9 cellular contexts compared by ENCODE assay signal in genomic region chr15:28955160-28955502, GRCh38.
DNase-seq lines count a peak whose midpoint lies in the region; ATAC-seq and TF ChIP-seq lines count a peak whose summit lies in the region.
"Had no signal": no experiment of that assay in that cellular context is flagged by ENCODE, and none has a peak within 500 bp of the region (broad histone marks: within the 10 kb centered on the region; RNA-seq: fewer than 3 reads in every experiment).

No MANE protein-coding gene starts in this region.

- no peak overlapping the region for H3K4me3 ChIP-seq in RWPE2 (ENCODE audit: severe bottlenecking)
- H3K4me3 ChIP-seq: SK-N-MC had no signal

- H3K27ac ChIP-seq in RWPE2 (ENCODE audit: poor library complexity, severe bottlenecking): no peak overlapping the region
- H3K27ac ChIP-seq: SK-N-MC had no signal

- H3K9me3 Mint-ChIP-seq in glutamatergic neuron (ENCODE audit: unreplicated experiment): peaks cover 12% of the 10 kb centered on the region
- no peaks in the 10 kb centered on the region for H3K9me3 Mint-ChIP-seq in activated T-helper 1 cell treated with anti-CD3 and anti-CD28 coated beads, Interleukin-12 subunit alpha, Interleukin-12 subunit beta, Interleukin-2, Interleukin-4 antibody, amounts not matched to agents 30 ng/mL and 10 ng/mL and 1 ng/mL, durations not matched to agents 14 hours and 24 hours and 36 hours

- intact Hi-C loops in activated T-helper 1 cell treated with anti-CD3 and anti-CD28 coated beads, Interleukin-12 subunit alpha, Interleukin-12 subunit beta, Interleukin-2, Interleukin-4 antibody, amounts not matched to agents 30 ng/mL and 10 ng/mL and 1 ng/mL, durations not matched to agents 14 hours and 24 hours and 36 hours (cut with micrococcal nuclease): no loop called here

- TF ChIP-seq CTCF in RWPE2 (IDR thresholded peaks at IDR 0.05; ENCODE audit: poor library complexity, severe bottlenecking): no peak
- TF ChIP-seq CTCF in glutamatergic neuron (IDR thresholded peaks at IDR 0.05; ENCODE audit: partially characterized antibody, unreplicated experiment): no peak

- H3K36me3 Mint-ChIP-seq in glutamatergic neuron (ENCODE audit: unreplicated experiment): no peaks in the 10 kb centered on the region
- H3K36me3 Mint-ChIP-seq in activated T-helper 1 cell treated with anti-CD3 and anti-CD28 coated beads, Interleukin-12 subunit alpha, Interleukin-12 subunit beta, Interleukin-2, Interleukin-4 antibody, amounts not matched to agents 30 ng/mL and 10 ng/mL and 1 ng/mL, durations not matched to agents 14 hours and 24 hours and 36 hours (ENCODE audit: low read depth): no peaks in the 10 kb centered on the region

- H3K4me3 Mint-ChIP-seq in glutamatergic neuron (ENCODE audit: unreplicated experiment): no peak overlapping the region
- no peak overlapping the region for H3K4me3 Mint-ChIP-seq in activated T-helper 1 cell treated with anti-CD3 and anti-CD28 coated beads, Interleukin-12 subunit alpha, Interleukin-12 subunit beta, Interleukin-2, Interleukin-4 antibody, amounts not matched to agents 30 ng/mL and 10 ng/mL and 1 ng/mL, durations not matched to agents 14 hours and 24 hours and 36 hours

- peak; percentile 52 for DNase-seq in DMS79 treated with DMSO at 0.1 percent for 48 hours (lab: John Stamatoyannopoulos, UW)
- DNase-seq in RWPE2 (ENCODE audit: low spot score): no peak
- DNase-seq in glutamatergic neuron: no peak
- no peak for DNase-seq in GM19240 (ENCODE audit: insufficient read length, low spot score)
- DNase-seq in activated T-helper 1 cell treated with anti-CD3 and anti-CD28 coated beads, Interleukin-12 subunit alpha, Interleukin-12 subunit beta, Interleukin-2, Interleukin-4 antibody, amounts not matched to agents 30 ng/mL and 10 ng/mL and 1 ng/mL, durations not matched to agents 14 hours and 24 hours and 36 hours (ENCODE audit: low spot score): no peak
- no peak for DNase-seq in nucleus accumbens (lab: John Stamatoyannopoulos, UW)
- no peak for DNase-seq in pons (ENCODE audit: low spot score)

- H3K4me1 Mint-ChIP-seq in glutamatergic neuron (ENCODE audit: low read depth, unreplicated experiment): peaks cover 44% of the 10 kb centered on the region
- peaks cover 11% of the 10 kb centered on the region for H3K4me1 Mint-ChIP-seq in activated T-helper 1 cell treated with anti-CD3 and anti-CD28 coated beads, Interleukin-12 subunit alpha, Interleukin-12 subunit beta, Interleukin-2, Interleukin-4 antibody, amounts not matched to agents 30 ng/mL and 10 ng/mL and 1 ng/mL, durations not matched to agents 14 hours and 24 hours and 36 hours (ENCODE audit: low read depth)

- no peaks in the 10 kb centered on the region for H3K27me3 ChIP-seq in RWPE2 (ENCODE audit: insufficient read depth, poor library complexity, severe bottlenecking)

- ATAC-seq in HG02885 (IDR thresholded peaks at IDR 0.05; ENCODE audit: poor library complexity, unreplicated experiment) (peak; percentile 59), RWPE2 (ENCODE audit: low read depth) (peak; percentile 51)

- peak overlapping the region; percentile 70 for H3K27ac Mint-ChIP-seq in glutamatergic neuron (ENCODE audit: unreplicated experiment)
- no peak overlapping the region for H3K27ac Mint-ChIP-seq in activated T-helper 1 cell treated with anti-CD3 and anti-CD28 coated beads, Interleukin-12 subunit alpha, Interleukin-12 subunit beta, Interleukin-2, Interleukin-4 antibody, amounts not matched to agents 30 ng/mL and 10 ng/mL and 1 ng/mL, durations not matched to agents 14 hours and 24 hours and 36 hours

- H3K9me3 ChIP-seq in RWPE2 (ENCODE audit: severe bottlenecking): no peaks in the 10 kb centered on the region

- H3K4me1 ChIP-seq in RWPE2 (ENCODE audit: insufficient read depth, poor library complexity, severe bottlenecking): peaks cover 5% of the 10 kb centered on the region

- H3K36me3 ChIP-seq in RWPE2 (ENCODE audit: low read depth): no peaks in the 10 kb centered on the region

- H3K27me3 Mint-ChIP-seq in glutamatergic neuron (ENCODE audit: unreplicated experiment): peaks cover 6% of the 10 kb centered on the region
- no peaks in the 10 kb centered on the region for H3K27me3 Mint-ChIP-seq in activated T-helper 1 cell treated with anti-CD3 and anti-CD28 coated beads, Interleukin-12 subunit alpha, Interleukin-12 subunit beta, Interleukin-2, Interleukin-4 antibody, amounts not matched to agents 30 ng/mL and 10 ng/mL and 1 ng/mL, durations not matched to agents 14 hours and 24 hours and 36 hours (ENCODE audit: insufficient read depth)
